Comparison of ENCODE assay signal across 16 cellular contexts in genomic region chr17:82881292-82881823, GRCh38. TPM values are rescaled to one million over a fixed set of nuclear protein-coding genes. Genes with fewer than 3 reads are reported as not detected.
DNase-seq lines count a peak whose midpoint lies in the region; ATAC-seq, FAIRE-seq and TF ChIP-seq lines count a peak whose summit lies in the region.
"Had no signal": no experiment of that assay in that cellular context is flagged by ENCODE, and none has a peak within 500 bp of the region (broad histone marks: within the 10 kb centered on the region; RNA-seq: fewer than 3 reads in every experiment).

No MANE protein-coding gene starts in this region.

- TF ChIP-seq CTCF in fibroblast of lung (conservative IDR thresholded peaks at IDR 0.05 in 1 of 2, IDR thresholded peaks at IDR 0.05 in 1 of 2; ENCODE audit: low read depth in 1 of 2, low read length in 2 of 2) = no peak

- H3K27me3 ChIP-seq in fibroblast of lung (ENCODE audit: control insufficient read depth, insufficient read depth, low read length) = no peaks in the 10 kb centered on the region
- H3K27me3 ChIP-seq: SJSA1 had no signal

- no peaks in the 10 kb centered on the region for H4K20me1 ChIP-seq in fibroblast of lung (ENCODE audit: control insufficient read depth, extremely low read depth, insufficient read depth, low read length)

- H3K4me3 ChIP-seq in fibroblast of lung (replicated peaks in 1 of 4; ENCODE audit: control extremely low read depth in 1 of 4, insufficient read depth in 1 of 4, low read depth in 3 of 4, low read length in 4 of 4) = no peak overlapping the region
- H3K4me3 ChIP-seq: SJSA1 had no signal

- H3K9me3 ChIP-seq in KOPT-K1 (ENCODE audit: insufficient read depth, low read length, poor library complexity, severe bottlenecking) (no peaks in the 10 kb centered on the region), fibroblast of lung (ENCODE audit: control insufficient read depth, insufficient read depth, low read depth, low read length) (no peaks in the 10 kb centered on the region)
- H3K9me3 ChIP-seq: SJSA1 had no signal

- H3K9me3 Mint-ChIP-seq in T-helper 2 cell treated with Interferon-gamma antibody and Interleukin-4, amounts not matched to agents 5 μg/mL and 100 μg/mL, for 36 hours = no peaks in the 10 kb centered on the region

- intact Hi-C loops in sciatic nerve (cut with DNase I) = no loop called here

- H3K36me3 ChIP-seq in KOPT-K1 (ENCODE audit: insufficient read depth, low read length) = peaks cover 23% of the 10 kb centered on the region; the same call in 1 of the 2 replicates
- H3K36me3 ChIP-seq in fibroblast of lung (ENCODE audit: control insufficient read depth, insufficient read depth, low read length) = no peaks in the 10 kb centered on the region

- H3K36me3 Mint-ChIP-seq in T-helper 2 cell treated with Interferon-gamma antibody and Interleukin-4, amounts not matched to agents 5 μg/mL and 100 μg/mL, for 36 hours (ENCODE audit: low read depth) = peaks cover 23% of the 10 kb centered on the region

- H3K27me3 Mint-ChIP-seq in T-helper 2 cell treated with Interferon-gamma antibody and Interleukin-4, amounts not matched to agents 5 μg/mL and 100 μg/mL, for 36 hours (ENCODE audit: low read depth) = no peaks in the 10 kb centered on the region

- peaks cover 60% of the 10 kb centered on the region for H3K4me1 Mint-ChIP-seq in T-helper 2 cell treated with Interferon-gamma antibody and Interleukin-4, amounts not matched to agents 5 μg/mL and 100 μg/mL, for 36 hours (ENCODE audit: low read depth)

- no peak overlapping the region for H3K9ac ChIP-seq in fibroblast of lung (ENCODE audit: insufficient read depth, low read length)

- peak overlapping the region; percentile 80 for H3K4me3 Mint-ChIP-seq in T-helper 2 cell treated with Interferon-gamma antibody and Interleukin-4, amounts not matched to agents 5 μg/mL and 100 μg/mL, for 36 hours

- DNase-seq in T-helper 2 cell treated with Interferon-gamma antibody and Interleukin-4, amounts not matched to agents 5 μg/mL and 100 μg/mL, for 36 hours (ENCODE audit: low spot score) = no peak
- no peak for DNase-seq in T-helper 2 cell
- no peak for DNase-seq in fibroblast of lung (ENCODE audit: low read depth in 2 of 2)
- DNase-seq in sciatic nerve (ENCODE audit: low spot score) = no peak
- DNase-seq in GM19239 (ENCODE audit: insufficient read length, low spot score) = no peak
- DNase-seq in DMS 273 treated with DMSO at 0.1 percent for 48 hours (lab: John Stamatoyannopoulos, UW) = no peak
- no peak for DNase-seq in ecto neural progenitor cell (ENCODE audit: low spot score)
- DNase-seq: 8988T, Calu3, cortex of kidney, KG1, NCI-H187 had no signal

- no peak for FAIRE-seq in GM19239 (lab: Jason Lieb, UNC)

- H3K27ac ChIP-seq in KOPT-K1 (ENCODE audit: low read depth, low read length, poor library complexity, severe bottlenecking) (peak overlapping the region; percentile 88), fibroblast of lung (ENCODE audit: insufficient read depth, low read length) (no peak overlapping the region)
- H3K27ac ChIP-seq: SJSA1 had no signal

- H3K4me2 ChIP-seq in fibroblast of lung (ENCODE audit: extremely low read depth, insufficient read depth, low read length) = peak overlapping the region; percentile 7

- peaks cover 3% of the 10 kb centered on the region for H3K4me1 ChIP-seq in fibroblast of lung (ENCODE audit: control insufficient read depth, extremely low read depth, insufficient read depth, low read length)

- H3K27ac Mint-ChIP-seq in T-helper 2 cell treated with Interferon-gamma antibody and Interleukin-4, amounts not matched to agents 5 μg/mL and 100 μg/mL, for 36 hours = peak overlapping the region; percentile 87

- no peak overlapping the region for H2AFZ ChIP-seq in fibroblast of lung (ENCODE audit: low read length)

- H3K79me2 ChIP-seq in fibroblast of lung (ENCODE audit: control insufficient read depth, insufficient read depth, low read length) = no peaks in the 10 kb centered on the region

- peak; percentile 45 for ATAC-seq in sciatic nerve

RNA-seq across cellular contexts. Expression of gene ZNF750, which starts 41.5 kb away (rescaled TPM):
- total RNA-seq in fibroblast of lung (not detected in 2 replicates), sciatic nerve (not detected)
- polyA plus RNA-seq in fibroblast of lung = not detected in 2 replicates
- polyA plus RNA-seq in fibroblast of lung (2012) = 0.02 TPM in 1 of 2 replicates, not detected in the other
- not detected in 2 replicates for polyA minus RNA-seq in fibroblast of lung (ENCODE audit: low replicate concordance)
- total RNA-seq: Calu3, SJSA1, temporal lobe had no signal
- polyA plus RNA-seq: neural cell had no signal
